Comparison of ENCODE assay signal across 15 cellular contexts in genomic region chr3:184574552-184575430, GRCh38. TPM values are rescaled to one million over a fixed set of nuclear protein-coding genes. Genes with fewer than 3 reads are reported as not detected.
DNase-seq lines count a peak whose midpoint lies in the region; ATAC-seq and TF ChIP-seq lines count a peak whose summit lies in the region.
"Had no signal": no experiment of that assay in that cellular context is flagged by ENCODE, and none has a peak within 500 bp of the region (broad histone marks: within the 10 kb centered on the region; RNA-seq: fewer than 3 reads in every experiment).

No MANE protein-coding gene starts in this region.

- POLR2A ChIA-PET in naive thymus-derived CD4-positive, alpha-beta T cell (lab: Charles Lee) = interaction anchor here (1.1 kb wide), 1 partner anchor 13 kb away, joined by 3 read pairs; the partner anchor contains the start of gene EPHB3

- ATAC-seq in SK-N-SH treated with all-trans-retinoic acid at 6 μM for 48 hours = peak; percentile 66
- no peak for ATAC-seq in naive thymus-derived CD4-positive, alpha-beta T cell
- no peak for ATAC-seq in GM19397 (IDR thresholded peaks at IDR 0.05; ENCODE audit: unreplicated experiment)

- 0 out of 2 replicates have a peak overlapping the region, but pooled peaks have one; percentile 7 for H2AFZ ChIP-seq in Loucy (ENCODE audit: low read length)

- no peaks in the 10 kb centered on the region for H3K9me3 ChIP-seq in ES-I3 (ENCODE audit: control insufficient read depth, insufficient read depth, low read length)
- H3K9me3 ChIP-seq in Loucy (ENCODE audit: insufficient read depth, low read depth, low read length) = no peaks in the 10 kb centered on the region
- H3K9me3 ChIP-seq in naive thymus-derived CD4-positive, alpha-beta T cell (ENCODE audit: control insufficient read depth in 2 of 3, low read length in 3 of 3) = no peaks in the 10 kb centered on the region
- H3K9me3 ChIP-seq: left ventricle myocardium inferior, spleen had no signal

- H3K4me3 ChIP-seq in Loucy (ENCODE audit: low read length, poor library complexity, severe bottlenecking) = peak overlapping the region; percentile 40
- H3K4me3 ChIP-seq in naive thymus-derived CD4-positive, alpha-beta T cell (ENCODE audit: low read length) = no peak overlapping the region
- H3K4me3 ChIP-seq: left ventricle myocardium inferior, spleen had no signal

- no peaks in the 10 kb centered on the region for H3F3A ChIP-seq in Loucy (ENCODE audit: low read depth)

- H3K36me3 Mint-ChIP-seq in mesothelial cell of epicardium = peaks cover 44% of the 10 kb centered on the region
- H3K36me3 Mint-ChIP-seq in naive thymus-derived CD4-positive, alpha-beta T cell = peaks cover 0 to 11% (median 3%) of the 10 kb centered on the region in 5 donors
- H3K36me3 Mint-ChIP-seq: CD4-positive, CD25-positive, alpha-beta regulatory T cell had no signal

- peak overlapping the region; percentile 48 for H3K4me2 ChIP-seq in Loucy (ENCODE audit: low read depth, low read length, poor library complexity, severe bottlenecking)

- no peaks in the 10 kb centered on the region for H3K27me3 Mint-ChIP-seq in mesothelial cell of epicardium (ENCODE audit: low read depth)
- peaks cover 0 to 30% (median 26%) of the 10 kb centered on the region in 5 donors for H3K27me3 Mint-ChIP-seq in naive thymus-derived CD4-positive, alpha-beta T cell

- H3K27ac ChIP-seq in naive thymus-derived CD4-positive, alpha-beta T cell (ENCODE audit: low read depth, low read length) = no peak overlapping the region
- H3K27ac ChIP-seq: brain microvascular endothelial cell, left ventricle myocardium inferior, spleen had no signal

- peak overlapping the region; percentile 93 for H3K27ac Mint-ChIP-seq in mesothelial cell of epicardium
- no peak overlapping the region for H3K27ac Mint-ChIP-seq in naive thymus-derived CD4-positive, alpha-beta T cell
- H3K27ac Mint-ChIP-seq: CD4-positive, CD25-positive, alpha-beta regulatory T cell had no signal

- H3K9ac ChIP-seq in ES-I3 (ENCODE audit: low read depth, low read length) (peak overlapping the region; percentile 10; the same call in 1 of the 2 replicates), Loucy (ENCODE audit: low read depth, low read length, poor library complexity, severe bottlenecking) (peak overlapping the region; percentile 11)

- H3K4me3 Mint-ChIP-seq in mesothelial cell of epicardium = peak overlapping the region; percentile 36
- H3K4me3 Mint-ChIP-seq in naive thymus-derived CD4-positive, alpha-beta T cell = no peak overlapping the region
- H3K4me3 Mint-ChIP-seq: CD4-positive, CD25-positive, alpha-beta regulatory T cell had no signal

- intact Hi-C loops in naive thymus-derived CD4-positive, alpha-beta T cell (cut with micrococcal nuclease) = no loop called here

- no peaks in the 10 kb centered on the region for H3K27me3 ChIP-seq in Loucy (ENCODE audit: insufficient read depth, low read length, poor library complexity, severe bottlenecking)
- no peaks in the 10 kb centered on the region for H3K27me3 ChIP-seq in naive thymus-derived CD4-positive, alpha-beta T cell (ENCODE audit: control insufficient read depth in 2 of 2, insufficient read depth in 2 of 2, low read length in 2 of 2)
- H3K27me3 ChIP-seq: brain microvascular endothelial cell had no signal

- CTCF ChIA-PET in naive thymus-derived CD4-positive, alpha-beta T cell (lab: Charles Lee) = interaction anchor here (1.2 kb wide), 1 partner anchor 14 kb away, joined by 4 read pairs; the partner anchor contains the start of gene EPHB3

- peak in 1 of 2 experiments; percentile 57 for DNase-seq in mesothelial cell of epicardium (ENCODE audit: low spot score in 2 of 2, unreplicated experiment in 2 of 2)
- no peak for DNase-seq in naive thymus-derived CD4-positive, alpha-beta T cell
- DNase-seq in amygdala (lab: John Stamatoyannopoulos, UW) = no peak
- DNase-seq: activated CD4-positive, alpha-beta T cell treated with anti-CD3 and anti-CD28 coated beads, Interleukin-2, amount 50 U/mL, for 1 hour; brain microvascular endothelial cell; CD4-positive, CD25-positive, alpha-beta regulatory T cell; KBM-7; left ventricle myocardium inferior; NCI-H2107; nucleus accumbens; spleen had no signal

- H3K9me2 ChIP-seq in Loucy (replicated peaks; ENCODE audit: low read depth, low read length) = no peaks in the 10 kb centered on the region

- TF ChIP-seq CTCF in Loucy (conservative IDR thresholded peaks at IDR 0.05; ENCODE audit: low read length) = no peak
- no peak for TF ChIP-seq CTCF in mesothelial cell of epicardium (IDR thresholded peaks at IDR 0.05; ENCODE audit: unreplicated experiment)

- H3K9me3 Mint-ChIP-seq in mesothelial cell of epicardium = no peaks in the 10 kb centered on the region
- no peaks in the 10 kb centered on the region for H3K9me3 Mint-ChIP-seq in naive thymus-derived CD4-positive, alpha-beta T cell

- no peaks in the 10 kb centered on the region for H3K79me2 ChIP-seq in Loucy (ENCODE audit: insufficient read depth, low read length)

- H3K4me1 ChIP-seq in ES-I3 (ENCODE audit: insufficient read depth, low read length) (peaks cover 13% of the 10 kb centered on the region), Loucy (ENCODE audit: insufficient read depth, low read length, poor library complexity, severe bottlenecking) (peaks cover 14% of the 10 kb centered on the region)
- H3K4me1 ChIP-seq in naive thymus-derived CD4-positive, alpha-beta T cell (ENCODE audit: control insufficient read depth in 2 of 2, insufficient read depth in 2 of 2, low read length in 2 of 2) = no peaks in the 10 kb centered on the region

- H3K4me1 Mint-ChIP-seq in mesothelial cell of epicardium = peaks cover 67% of the 10 kb centered on the region
- peaks cover 0 to 3% (median 0%) of the 10 kb centered on the region in 7 donors for H3K4me1 Mint-ChIP-seq in naive thymus-derived CD4-positive, alpha-beta T cell

- H3K36me3 ChIP-seq in ES-I3 (ENCODE audit: insufficient read depth, low read length) = no peaks in the 10 kb centered on the region; the same call in 1 of the 2 replicates
- H3K36me3 ChIP-seq in Loucy (ENCODE audit: insufficient read depth, low read length) = no peaks in the 10 kb centered on the region
- H3K36me3 ChIP-seq in naive thymus-derived CD4-positive, alpha-beta T cell (ENCODE audit: control insufficient read depth in 2 of 3, insufficient read depth in 3 of 3, low read length in 3 of 3) = no peaks in the 10 kb centered on the region
- H3K36me3 ChIP-seq: brain microvascular endothelial cell had no signal

- H4K20me1 ChIP-seq in Loucy (ENCODE audit: insufficient read depth, low read length, poor library complexity, severe bottlenecking) = no peaks in the 10 kb centered on the region

TF ChIP-seq in SK-N-SH treated with all-trans-retinoic acid at 6 μM for 48 hours, 23 proteins besides CTCF, POLR2A, EP300 and RAD21:
- TF ChIP-seq TCF4 (CRISPR knock-in tag; IDR thresholded peaks at IDR 0.05; ENCODE audit: borderline replicate concordance) = peak; percentile 59
- TF ChIP-seq PPARA (CRISPR knock-in tag; IDR thresholded peaks at IDR 0.05; ENCODE audit: borderline replicate concordance) = no peak
- TF ChIP-seq ZNF70 (CRISPR knock-in tag; IDR thresholded peaks at IDR 0.05) = 0 out of 2 replicates have a peak, but pooled peaks have one; percentile 17

RNA-seq across cellular contexts. Expression of gene EPHB3, which starts 13.2 kb away (rescaled TPM):
- total RNA-seq in mesothelial cell of epicardium = 98.9 to 115 TPM (median 106 TPM) in 3 replicates
- under 1 TPM; 0.07 to 0.49 (median 0.32) TPM for total RNA-seq in naive thymus-derived CD4-positive, alpha-beta T cell
- polyA plus RNA-seq in naive thymus-derived CD4-positive, alpha-beta T cell = under 1 TPM; 0.04 to 0.35 TPM
- total RNA-seq: CD4-positive, CD25-positive, alpha-beta regulatory T cell had no signal
- polyA plus RNA-seq: CD4-positive, CD25-positive, alpha-beta regulatory T cell had no signal

Comparison
In these comparisons a context has a peak if more than half of its experiments do, and no peak if none do; other contexts are left out.
1. RNA of gene EPHB3, which starts 13.2 kb away (total RNA-seq): 98.9 to 115 TPM in mesothelial cell of epicardium; 0.07 to 0.49 TPM in naive thymus-derived CD4-positive, alpha-beta T cell; every median in the first group is over 10 times any median in the second.